Comparison of ENCODE assay signal across 8 cellular contexts in genomic region chr9:4679268-4680177, GRCh38. TPM values are rescaled to one million over a fixed set of nuclear protein-coding genes. Genes with fewer than 3 reads are reported as not detected.
A peak's percentile ranks its signal among the peaks of the same experiment; 100 is the strongest.
DNase-seq lines count a peak whose midpoint lies in the region; ATAC-seq and FAIRE-seq lines count a peak whose summit lies in the region.

Gene CDC37L1 (plus strand): TSS chr9:4679569. CDS start chr9:4679768, 199 bp downstream.

- H3K27ac Mint-ChIP-seq in activated CD8-positive, alpha-beta memory T cell treated with anti-CD3 and anti-CD28 coated beads, Interleukin-2, amount 10 ng/mL, durations not matched to agents 7 days and 5 days = no peak within 1 kb of the TSS

- peak within 1 kb of the TSS; percentile 80 for H3K4me3 ChIP-seq in mesodermal cell (ENCODE audit: extremely low read depth, insufficient read depth, low read length, poor library complexity, severe bottlenecking)

- peaks cover 3% of the 10 kb centered on the region for H3K4me1 Mint-ChIP-seq in activated CD8-positive, alpha-beta memory T cell treated with anti-CD3 and anti-CD28 coated beads, Interleukin-2, amount 10 ng/mL, durations not matched to agents 7 days and 5 days

- peak; percentile 89 for FAIRE-seq in endometrium (lab: Jason Lieb, UNC)

- 0% methylated on average over 53 to 63 of the region's 66 CpGs for WGBS in mesodermal cell (ENCODE audit: insufficient coverage in 2 of 2), 2 experiments

- H3K4me1 ChIP-seq in mesodermal cell (ENCODE audit: control insufficient read depth, insufficient read depth, low read length, poor library complexity, severe bottlenecking) = peaks cover 7% of the 10 kb centered on the region

- H3K9me3 ChIP-seq in mesodermal cell (ENCODE audit: control insufficient read depth, low read length) = no peaks in the 10 kb centered on the region

- ATAC-seq in GM21367 (IDR thresholded peaks at IDR 0.05; ENCODE audit: unreplicated experiment) = peak; percentile 93
- peak; percentile 98 for ATAC-seq in activated CD8-positive, alpha-beta memory T cell treated with anti-CD3 and anti-CD28 coated beads, Interleukin-2, amount 10 ng/mL, durations not matched to agents 7 days and 5 days

- H3K9me3 Mint-ChIP-seq in activated CD8-positive, alpha-beta memory T cell treated with anti-CD3 and anti-CD28 coated beads, Interleukin-2, amount 10 ng/mL, durations not matched to agents 7 days and 5 days (ENCODE audit: low read depth) = no peaks in the 10 kb centered on the region

- H3K4me3 Mint-ChIP-seq in activated CD8-positive, alpha-beta memory T cell treated with anti-CD3 and anti-CD28 coated beads, Interleukin-2, amount 10 ng/mL, durations not matched to agents 7 days and 5 days = no peak within 1 kb of the TSS

- H3K27me3 Mint-ChIP-seq in activated CD8-positive, alpha-beta memory T cell treated with anti-CD3 and anti-CD28 coated beads, Interleukin-2, amount 10 ng/mL, durations not matched to agents 7 days and 5 days = no peaks in the 10 kb centered on the region

- CTCF ChIA-PET in activated CD8-positive, alpha-beta memory T cell treated with anti-CD3 and anti-CD28 coated beads, Interleukin-2, amount 10 ng/mL, durations not matched to agents 7 days and 5 days (lab: Charles Lee) = interaction anchor here (1.0 kb wide), 3 partner anchors 17 to 308 kb away, joined by 3 to 4 read pairs (median 3); partner anchors contain the start of gene PLPP6

- peaks cover 5% of the 10 kb centered on the region for H3K36me3 ChIP-seq in mesodermal cell (ENCODE audit: control insufficient read depth, insufficient read depth, low read length)

- in situ Hi-C loops in Caki2 (cut with HindIII; ENCODE audit: low pct_unique_long_range_greater_than_20kb, low sequenced_read_pairs) = no loop called here

- DNase-seq in Caki2 (ENCODE audit: low read depth) = peak; percentile 92
- DNase-seq in HUDEP-2 (lab: John Stamatoyannopoulos, UW; ENCODE audit: unreplicated experiment in 76 of 76) = peak in 75 of 76 experiments; percentile 58 to 98 (median 94)
- peak; percentile 86 for DNase-seq in NOMO-1 treated with dmso at 0.1 percent for 144 hours (lab: John Stamatoyannopoulos, UW; ENCODE audit: unreplicated experiment)
- peak; percentile 98 for DNase-seq in activated CD8-positive, alpha-beta memory T cell treated with anti-CD3 and anti-CD28 coated beads, Interleukin-2, amount 10 ng/mL, durations not matched to agents 7 days and 5 days
- peak; percentile 94 to 97 for DNase-seq in stimulated activated CD8-positive, alpha-beta memory T cell treated with anti-CD3 and anti-CD28 coated beads, Interleukin-15, amount 100 ng/mL, for 4 hours (ENCODE audit: low read depth in 2 of 2)

- H3K36me3 Mint-ChIP-seq in activated CD8-positive, alpha-beta memory T cell treated with anti-CD3 and anti-CD28 coated beads, Interleukin-2, amount 10 ng/mL, durations not matched to agents 7 days and 5 days = peaks cover 9% of the 10 kb centered on the region

- peak within 1 kb of the TSS; percentile 93 for H3K27ac ChIP-seq in mesodermal cell (ENCODE audit: low read depth, low read length, severe bottlenecking)

RNA-seq across cellular contexts. Expression of gene CDC37L1, which starts in this region (rescaled TPM):
- 8.7 and 9.5 TPM in 2 replicates for total RNA-seq in Caki2 (2014; rRNA removed; shearing (Covaris generic); ENCODE audit: low replicate concordance)
- 10 to 100 TPM; 10.1 to 12.4 TPM for total RNA-seq in activated CD8-positive, alpha-beta memory T cell treated with anti-CD3 and anti-CD28 coated beads, Interleukin-2, amount 10 ng/mL, durations not matched to agents 7 days and 5 days
- 10.5 TPM for polyA plus RNA-seq in mesodermal cell (2013, experiment 1 of 2)
- 9.0 TPM for polyA plus RNA-seq in mesodermal cell (2013, experiment 2 of 2)

Comparison
In these comparisons a context has a peak if more than half of its experiments do, and no peak if none do; other contexts are left out.
1. Peak in every context shown above with its lines: DNase-seq, ATAC-seq, H3K4me3 ChIP-seq and H3K27ac ChIP-seq.